ENCODE assay signal across 24 cellular contexts in genomic region chr5:58069016-58069705, GRCh38.
A peak's percentile ranks its signal among the peaks of the same experiment; 100 is the strongest.
DNase-seq lines count a peak whose midpoint lies in the region; ATAC-seq, FAIRE-seq and TF ChIP-seq lines count a peak whose summit lies in the region.
"Had no signal": no experiment of that assay in that cellular context is flagged by ENCODE, and none has a peak within 500 bp of the region (broad histone marks: within the 10 kb centered on the region; RNA-seq: fewer than 3 reads in every experiment).

No MANE protein-coding gene starts in this region.

- no peaks in the 10 kb centered on the region for H3K9me2 ChIP-seq in PC-3 (replicated peaks; ENCODE audit: low read length)

- POLR2A ChIA-PET in PC-3 (lab: Charles Lee; ENCODE audit: unreplicated experiment) (interaction anchor here (0.7 kb wide), 1 partner anchor 233 kb away, joined by 3 read pairs; no protein-coding TSS in a partner anchor), H1 (lab: Charles Lee; ENCODE audit: partially characterized antibody) (no interaction called here)

- H3K36me3 ChIP-seq in PC-3 (ENCODE audit: low read depth, low read length) (no peaks in the 10 kb centered on the region), H1 (ENCODE audit: control insufficient read depth in 2 of 4, insufficient read depth in 4 of 4, low read length in 3 of 4) (no peaks in the 10 kb centered on the region), upper lobe of right lung (no peaks in the 10 kb centered on the region)

- ATAC-seq in right cardiac atrium (no peak), left cardiac atrium (no peak), PC-3 (no peak), upper lobe of right lung (peak; percentile 26), HG02840 (IDR thresholded peaks at IDR 0.05; ENCODE audit: low FRiP score, unreplicated experiment) (no peak)

- H3K4me2 ChIP-seq in PC-3 (ENCODE audit: low read length): peak overlapping the region; percentile 1; the same call in 1 of the 2 replicates
- no peak overlapping the region for H3K4me2 ChIP-seq in H1 (ENCODE audit: insufficient read depth in 1 of 2, low read depth in 2 of 2, low read length in 2 of 2)

- CTCF ChIA-PET in PC-3 (lab: Charles Lee): no interaction called here
- CTCF ChIA-PET in H1 (lab: Charles Lee; ENCODE audit: partially characterized antibody): no interaction called here

- no peak overlapping the region for H3K14ac ChIP-seq in H1 (ENCODE audit: insufficient read length)

- TF ChIP-seq EP300 in H1 (IDR thresholded peaks at IDR 0.05; ENCODE audit: borderline replicate concordance in 1 of 2, low read depth in 2 of 2, low read length in 2 of 2): no peak

- H3K56ac ChIP-seq in H1 (replicated peaks; ENCODE audit: insufficient read length, low read depth, low read length): no peak overlapping the region

- FAIRE-seq in H1 (lab: Jason Lieb, UNC): no peak
- FAIRE-seq: GM12892, GM19239 had no signal

- H4K20me1 ChIP-seq in PC-3 (ENCODE audit: low read length) (no peaks in the 10 kb centered on the region), H1 (replicated peaks in 1 of 2; ENCODE audit: control insufficient read depth in 1 of 2, insufficient read depth in 2 of 2, low read length in 2 of 2) (no peaks in the 10 kb centered on the region)

- no peak for TF ChIP-seq POLR2A in H1 (IDR thresholded peaks at IDR 0.05; ENCODE audit: control extremely low read depth in 1 of 2, low read depth in 2 of 2, low read length in 2 of 2)

- H3K4me1 Mint-ChIP-seq in progenitor cell of endocrine pancreas (ENCODE audit: low read depth): peaks cover 12% of the 10 kb centered on the region
- H3K4me1 Mint-ChIP-seq: B cell; CD14-positive monocyte; CD8-positive, alpha-beta memory T cell had no signal

- H2AFZ ChIP-seq in PC-3 (ENCODE audit: low read length): no peak overlapping the region
- H2AFZ ChIP-seq in H1 (ENCODE audit: low read length): no peak overlapping the region

- WGBS in right cardiac atrium: 96% methylated on average over 31 of the region's 31 CpGs
- WGBS in H1 (ENCODE audit: extremely low coverage in 1 of 2, insufficient coverage in 1 of 2, insufficient read length in 1 of 2, insufficient replicate concordance in 2 of 2, low coverage in 1 of 2, low lambda C conversion rate in 2 of 2, missing lambda C conversion rate in 1 of 2), 2 experiments: 94% methylated on average over 19 of the region's 31 CpGs; no CpG with 5 or more reads in 1 of the 2 experiments

- no peaks in the 10 kb centered on the region for H3K79me2 ChIP-seq in PC-3 (ENCODE audit: low read length)
- H3K79me2 ChIP-seq in H1 (ENCODE audit: control insufficient read depth in 1 of 2, insufficient read depth in 2 of 2, low read length in 2 of 2): no peaks in the 10 kb centered on the region

- H3K23ac ChIP-seq in H1 (ENCODE audit: insufficient read length): no peak overlapping the region

- H3F3A ChIP-seq in PC-3 (ENCODE audit: low read length, unreplicated experiment): no peaks in the 10 kb centered on the region

- H4K91ac ChIP-seq in H1 (replicated peaks; ENCODE audit: insufficient read length, low read length): no peak overlapping the region

- peaks cover 3% of the 10 kb centered on the region for H3K9me3 Mint-ChIP-seq in progenitor cell of endocrine pancreas (ENCODE audit: low read depth)

- intact Hi-C loops in right cardiac atrium (cut with DNase I) (loop anchor here in 1 of 4 donors (5.0 kb wide), 1 partner anchor 722 kb away; no protein-coding TSS in a partner anchor), left cardiac atrium (cut with DNase I) (no loop called here), PC-3 (cut with micrococcal nuclease) (no loop called here), upper lobe of right lung (cut with DNase I) (no loop called here)

- H2BK12ac ChIP-seq in H1 (ENCODE audit: low read depth, low read length): no peak overlapping the region

- H3K9ac ChIP-seq in PC-3 (ENCODE audit: low read length) (peak overlapping the region; percentile 44), H1 (replicated peaks in 1 of 4; ENCODE audit: extremely low read depth in 1 of 4, low read depth in 3 of 4, low read length in 3 of 4) (no peak overlapping the region)

- TF ChIP-seq RAD21 in H1 (IDR thresholded peaks at IDR 0.05 in 1 of 2, conservative IDR thresholded peaks at IDR 0.05 in 1 of 2; ENCODE audit: low read depth in 2 of 2, low read length in 2 of 2): no peak

- no peaks in the 10 kb centered on the region for H3K27me3 Mint-ChIP-seq in progenitor cell of endocrine pancreas
- H3K27me3 Mint-ChIP-seq: B cell; CD8-positive, alpha-beta memory T cell had no signal

- H3K27ac ChIP-seq in right cardiac atrium (ENCODE audit: low read length) (no peak overlapping the region), PC-3 (ENCODE audit: low read length) (peak overlapping the region; percentile 91), H1 (ENCODE audit: low read depth, low read length) (no peak overlapping the region), upper lobe of right lung (no peak overlapping the region)
- H3K27ac ChIP-seq: RWPE1, SK-N-MC had no signal

- no peak overlapping the region for H2BK120ac ChIP-seq in H1 (replicated peaks; ENCODE audit: low read depth, low read length)

- H3K4me1 ChIP-seq in right cardiac atrium (ENCODE audit: control insufficient read depth, insufficient read depth, low read length) (no peaks in the 10 kb centered on the region), PC-3 (ENCODE audit: insufficient read depth, low read length) (peaks cover 16% of the 10 kb centered on the region), H1 (replicated peaks in 1 of 4; ENCODE audit: control insufficient read depth in 3 of 4, insufficient read depth in 4 of 4, low read length in 3 of 4) (peaks cover 0 to 1% (median 0%) of the 10 kb centered on the region in 4 experiments; a peak in 1 of 7 replicates), upper lobe of right lung (no peaks in the 10 kb centered on the region)

- H2BK20ac ChIP-seq in H1 (ENCODE audit: low read length): no peak overlapping the region

- H3K4ac ChIP-seq in H1 (replicated peaks; ENCODE audit: insufficient read length, low read depth, low read length): no peak overlapping the region

- BruUV-seq in PC-3 (replicated peaks; lab: Mats Ljungman, UMichigan): no TSS peak

- no peak overlapping the region for H2BK5ac ChIP-seq in H1 (ENCODE audit: low read depth, low read length)

- H2BK15ac ChIP-seq in H1 (ENCODE audit: low read length): no peak overlapping the region

- no peak overlapping the region for H3K4me3 Mint-ChIP-seq in progenitor cell of endocrine pancreas (ENCODE audit: low read depth)
- H3K4me3 Mint-ChIP-seq: B cell; CD14-positive monocyte; CD8-positive, alpha-beta memory T cell had no signal

- no peaks in the 10 kb centered on the region for H3K36me3 Mint-ChIP-seq in progenitor cell of endocrine pancreas (ENCODE audit: insufficient read depth)
- H3K36me3 Mint-ChIP-seq: CD14-positive monocyte; CD8-positive, alpha-beta memory T cell had no signal

- no peak for TF ChIP-seq CTCF in PC-3 (conservative IDR thresholded peaks at IDR 0.05; ENCODE audit: low read depth, low read length)
- TF ChIP-seq CTCF in H1 (IDR thresholded peaks at IDR 0.05; ENCODE audit: control extremely low read depth in 1 of 3, insufficient read depth in 1 of 3, low read depth in 1 of 3, low read length in 3 of 3): no peak
- TF ChIP-seq CTCF in upper lobe of right lung (IDR thresholded peaks at IDR 0.05): no peak
- no peak for TF ChIP-seq CTCF in progenitor cell of endocrine pancreas (IDR thresholded peaks at IDR 0.05; ENCODE audit: unreplicated experiment)

- H3K27ac Mint-ChIP-seq in progenitor cell of endocrine pancreas: no peak overlapping the region
- H3K27ac Mint-ChIP-seq: B cell; CD8-positive, alpha-beta memory T cell had no signal

- H2AK5ac ChIP-seq in H1 (ENCODE audit: low read depth, low read length): no peak overlapping the region

- no peak overlapping the region for H4K5ac ChIP-seq in H1 (ENCODE audit: insufficient read length, low read depth, low read length)

- no peak overlapping the region for H3K4me3 ChIP-seq in right cardiac atrium (ENCODE audit: low read length)
- no peak overlapping the region for H3K4me3 ChIP-seq in PC-3 (ENCODE audit: low read length)
- no peak overlapping the region for H3K4me3 ChIP-seq in H1 (ENCODE audit: extremely low read depth in 1 of 4, insufficient read depth in 2 of 4, low read depth in 3 of 4, low read length in 4 of 4)
- H3K4me3 ChIP-seq in upper lobe of right lung: no peak overlapping the region
- H3K4me3 ChIP-seq: SK-N-MC had no signal

- peak overlapping the region; percentile 62 for H4K8ac ChIP-seq in H1 (ENCODE audit: extremely low read depth, insufficient read depth, low read length)

- peak in 2 of 3 donors; percentile 31 to 45 for DNase-seq in right cardiac atrium
- DNase-seq in left cardiac atrium: no peak
- no peak for DNase-seq in PC-3
- no peak for DNase-seq in H1 (ENCODE audit: low read depth in 1 of 2, low spot score in 2 of 2)
- peak; percentile 61 for DNase-seq in upper lobe of right lung
- no peak for DNase-seq in progenitor cell of endocrine pancreas (ENCODE audit: low spot score, unreplicated experiment)
- DNase-seq: CD8-positive, alpha-beta memory T cell; DMS153; DND-41; H7; KBM-7; NCI-H1105 treated with DMSO at 0.1 percent for 48 hours; NCI-H2029; NCI-H446; NCI-H524 treated with DMSO at 0.1 percent for 48 hours; NCI-H774; SIG-M5 had no signal

- H3K9me3 ChIP-seq in right cardiac atrium (ENCODE audit: control insufficient read depth, low read length) (no peaks in the 10 kb centered on the region), PC-3 (ENCODE audit: low read length) (no peaks in the 10 kb centered on the region), H1 (ENCODE audit: insufficient read depth in 2 of 2, low read depth in 1 of 2, low read length in 1 of 2) (peaks cover 0 to 4% of the 10 kb centered on the region in 2 experiments; a peak in 1 of 4 replicates), upper lobe of right lung (no peaks in the 10 kb centered on the region)

- no peak overlapping the region for H3K18ac ChIP-seq in H1 (ENCODE audit: extremely low read depth, low read length)

- H3K27me3 ChIP-seq in right cardiac atrium (ENCODE audit: control insufficient read depth, insufficient read depth): no peaks in the 10 kb centered on the region
- no peaks in the 10 kb centered on the region for H3K27me3 ChIP-seq in PC-3 (ENCODE audit: low read length)
- H3K27me3 ChIP-seq in H1 (replicated peaks in 1 of 4; ENCODE audit: control insufficient read depth in 3 of 4, extremely low read depth in 1 of 4, insufficient read depth in 3 of 4, low read length in 3 of 4): no peaks in the 10 kb centered on the region
- H3K27me3 ChIP-seq in upper lobe of right lung: no peaks in the 10 kb centered on the region

- no peaks in the 10 kb centered on the region for H3K23me2 ChIP-seq in H1 (ENCODE audit: low read depth, low read length)

- no peaks in the 10 kb centered on the region for H3K79me1 ChIP-seq in H1 (ENCODE audit: low read depth, low read length)

TF ChIP-seq in H1, 55 proteins besides CTCF, POLR2A, EP300 and RAD21 (continues in another document):
- TF ChIP-seq FOSL1 (IDR thresholded peaks at IDR 0.05; ENCODE audit: insufficient read depth, low read depth, low read length): no peak
- no peak for TF ChIP-seq TAF7 (optimal IDR thresholded peaks at IDR 0.05; ENCODE audit: borderline replicate concordance, low read depth, low read length)
- no peak for TF ChIP-seq KDM1A (IDR thresholded peaks at IDR 0.05; ENCODE audit: borderline replicate concordance, low read length)
- no peak for TF ChIP-seq SUZ12 (IDR thresholded peaks at IDR 0.05; ENCODE audit: low read length)
- TF ChIP-seq BACH1 (IDR thresholded peaks at IDR 0.05; ENCODE audit: low read length): no peak
- no peak for TF ChIP-seq SIX5 (IDR thresholded peaks at IDR 0.05; ENCODE audit: low read depth, low read length)

Comparison
In these comparisons a context has a peak if more than half of its experiments do, and no peak if none do; other contexts are left out.
1. DNase-seq: peak in right cardiac atrium (2 of 3) and upper lobe of right lung (single experiment); none in left cardiac atrium (single experiment), PC-3 (single experiment), H1 (0 of 2) and progenitor cell of endocrine pancreas (single experiment).